ENCODE assay signal across 17 cellular contexts in the genomic region with DNA sequence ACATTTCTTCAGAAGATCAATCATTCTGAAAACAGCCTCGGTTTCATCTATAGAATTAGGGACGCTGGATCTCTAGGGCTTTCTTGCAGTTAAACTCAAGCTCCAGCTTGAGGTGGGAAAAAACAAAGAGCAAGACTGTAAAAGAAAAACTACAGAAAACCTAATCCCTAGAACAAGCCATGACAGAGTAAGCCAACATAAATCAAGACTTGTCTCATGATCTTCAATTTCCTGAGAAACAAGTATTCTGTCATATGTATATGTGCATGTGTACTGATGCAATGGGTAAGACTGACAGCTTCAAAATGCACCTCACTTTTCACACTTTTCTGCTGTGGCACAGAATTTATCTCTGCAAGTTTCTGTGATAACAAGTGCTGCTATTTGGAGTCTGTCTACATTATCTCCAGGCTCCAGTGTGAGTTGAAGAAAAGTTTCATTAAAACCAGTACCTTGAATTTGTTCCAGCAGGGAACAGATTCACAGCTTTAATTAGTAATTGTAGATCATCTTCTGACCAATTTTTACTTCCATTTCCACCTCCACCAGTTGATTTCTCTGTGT. TPM values are rescaled to one million over a fixed set of nuclear protein-coding genes. Genes with fewer than 3 reads are reported as not detected.
A peak's percentile ranks its signal among the peaks of the same experiment; 100 is the strongest.
DNase-seq lines count a peak whose midpoint lies in the region; ATAC-seq, FAIRE-seq and TF ChIP-seq lines count a peak whose summit lies in the region.
"Had no signal": no experiment of that assay in that cellular context is flagged by ENCODE, and none has a peak within 500 bp of the region (broad histone marks: within the 10 kb centered on the region; RNA-seq: fewer than 3 reads in every experiment).

No MANE protein-coding gene starts in this region.

- CTCF ChIA-PET in activated naive CD4-positive, alpha-beta T cell treated with anti-CD3 and anti-CD28 coated beads, Interleukin-2, amount 10 ng/mL, durations not matched to agents 7 days and 5 days (lab: Charles Lee): no interaction called here
- CTCF ChIA-PET in activated CD8-positive, alpha-beta T cell treated with anti-CD3 and anti-CD28 coated beads for 36 hours (lab: Charles Lee): interaction anchor here (1.3 to 2.2 kb wide), 4 partner anchors 10 to 27 kb away, joined by 3 to 12 read pairs (median 4); no protein-coding TSS in a partner anchor
- CTCF ChIA-PET in RWPE1 (lab: Yijun Ruan, JAX): interaction anchor here (0.6 kb wide), 1 partner anchor 18 kb away, joined by 3 read pairs; no protein-coding TSS in a partner anchor

- H3K9me2 ChIP-seq in MM.1S (replicated peaks; ENCODE audit: insufficient read depth, low read length): no peaks in the 10 kb centered on the region

- H3K4me3 Mint-ChIP-seq in activated naive CD4-positive, alpha-beta T cell treated with anti-CD3 and anti-CD28 coated beads, Interleukin-2, amount 50 U/mL, for 24 hours: no peak overlapping the region
- H3K4me3 Mint-ChIP-seq in activated naive CD4-positive, alpha-beta T cell treated with anti-CD3 and anti-CD28 coated beads, Interleukin-2, amount 10 ng/mL, durations not matched to agents 7 days and 5 days: no peak overlapping the region
- no peak overlapping the region for H3K4me3 Mint-ChIP-seq in activated CD8-positive, alpha-beta T cell treated with anti-CD3 and anti-CD28 coated beads for 36 hours
- no peak overlapping the region for H3K4me3 Mint-ChIP-seq in immature natural killer cell
- H3K4me3 Mint-ChIP-seq: CD4-positive, alpha-beta T cell; GM23338 had no signal

- H4K20me1 ChIP-seq in MM.1S (ENCODE audit: insufficient read depth, low read length): no peaks in the 10 kb centered on the region

- no peaks in the 10 kb centered on the region for H3K9me3 ChIP-seq in MM.1S (replicated peaks; ENCODE audit: insufficient read depth, low read length)
- H3K9me3 ChIP-seq: A549 had no signal

- H3K79me2 ChIP-seq in MM.1S (ENCODE audit: low read length): peaks cover 15% of the 10 kb centered on the region; the same call in 1 of the 2 replicates

- H3K27me3 Mint-ChIP-seq in activated naive CD4-positive, alpha-beta T cell treated with anti-CD3 and anti-CD28 coated beads, Interleukin-2, amount 50 U/mL, for 24 hours: no peaks in the 10 kb centered on the region
- H3K27me3 Mint-ChIP-seq in activated naive CD4-positive, alpha-beta T cell treated with anti-CD3 and anti-CD28 coated beads, Interleukin-2, amount 10 ng/mL, durations not matched to agents 7 days and 5 days: no peaks in the 10 kb centered on the region
- no peaks in the 10 kb centered on the region for H3K27me3 Mint-ChIP-seq in activated CD8-positive, alpha-beta T cell treated with anti-CD3 and anti-CD28 coated beads for 36 hours
- H3K27me3 Mint-ChIP-seq in immature natural killer cell (ENCODE audit: low read depth in 3 of 3): no peaks in the 10 kb centered on the region
- H3K27me3 Mint-ChIP-seq: CD4-positive, alpha-beta T cell had no signal

- no peak for ATAC-seq in activated CD8-positive, alpha-beta T cell treated with anti-CD3 and anti-CD28 coated beads for 36 hours
- no peak for ATAC-seq in GM19463 (IDR thresholded peaks at IDR 0.05; ENCODE audit: unreplicated experiment)
- ATAC-seq: GM23338 had no signal

- H3K36me3 ChIP-seq in MM.1S (replicated peaks; ENCODE audit: insufficient read depth, low read length): peaks cover 34% of the 10 kb centered on the region

- POLR2A ChIA-PET in activated CD8-positive, alpha-beta T cell treated with anti-CD3 and anti-CD28 coated beads for 36 hours (lab: Charles Lee): interaction anchor here (0.8 to 1.9 kb wide), 6 partner anchors 10 to 24 kb away, joined by 4 to 8 read pairs (median 4); partner anchors contain the start of gene PMPCB
- POLR2A ChIA-PET in RWPE1 (lab: Yijun Ruan, JAX; ENCODE audit: low non-redundant PET): no interaction called here

- H3K36me3 Mint-ChIP-seq in activated naive CD4-positive, alpha-beta T cell treated with anti-CD3 and anti-CD28 coated beads, Interleukin-2, amount 50 U/mL, for 24 hours: peaks cover 17% of the 10 kb centered on the region
- H3K36me3 Mint-ChIP-seq in activated naive CD4-positive, alpha-beta T cell treated with anti-CD3 and anti-CD28 coated beads, Interleukin-2, amount 10 ng/mL, durations not matched to agents 7 days and 5 days: peaks cover 61% of the 10 kb centered on the region
- peaks cover 60% of the 10 kb centered on the region for H3K36me3 Mint-ChIP-seq in activated CD8-positive, alpha-beta T cell treated with anti-CD3 and anti-CD28 coated beads for 36 hours (ENCODE audit: low read depth)
- peaks cover 19 to 62% (median 28%) of the 10 kb centered on the region in 3 donors for H3K36me3 Mint-ChIP-seq in immature natural killer cell

- no peak overlapping the region for H3K4me3 ChIP-seq in MM.1S (ENCODE audit: low read length)
- H3K4me3 ChIP-seq: A549, GM23338 had no signal

- H3K4me1 ChIP-seq in MM.1S (ENCODE audit: low read length): no peaks in the 10 kb centered on the region
- H3K4me1 ChIP-seq: A549 had no signal

- no peak for TF ChIP-seq CTCF in activated CD8-positive, alpha-beta T cell treated with anti-CD3 and anti-CD28 coated beads for 36 hours (IDR thresholded peaks at IDR 0.05)
- TF ChIP-seq CTCF in RWPE1 (conservative IDR thresholded peaks at IDR 0.05; ENCODE audit: low read depth) (no peak), MM.1S (IDR thresholded peaks at IDR 0.05; ENCODE audit: low read length) (no peak)

- DNase-seq in activated naive CD4-positive, alpha-beta T cell treated with anti-CD3 and anti-CD28 coated beads, Interleukin-2, amount 10 ng/mL, durations not matched to agents 7 days and 5 days: no peak
- no peak for DNase-seq in GM12891 (ENCODE audit: insufficient read length, low spot score)
- no peak for DNase-seq in activated CD8-positive, alpha-beta T cell treated with anti-CD3 and anti-CD28 coated beads for 36 hours
- DNase-seq in immature natural killer cell: no peak
- DNase-seq in RWPE1 (ENCODE audit: low spot score): no peak
- DNase-seq in MM.1S: no peak
- DNase-seq: CD4-positive, alpha-beta T cell; DND-41; GDM1; IMR-90; NCI-H1436 treated with DMSO at 0.1 percent for 48 hours; NCI-H2081; NCI-H524 had no signal

- peak; percentile 57 for FAIRE-seq in GM12891 (lab: Jason Lieb, UNC)
- FAIRE-seq: A549 had no signal

- H3K27me3 ChIP-seq in MM.1S (replicated peaks; ENCODE audit: insufficient read depth, low read length): no peaks in the 10 kb centered on the region

- 0 out of 2 replicates have a peak, but pooled peaks cover 4% of the 10 kb centered on the region for H3F3A ChIP-seq in MM.1S (ENCODE audit: insufficient read depth, low read length)

- H3K4me2 ChIP-seq in MM.1S (ENCODE audit: low read depth, low read length): no peak overlapping the region
- H3K4me2 ChIP-seq: A549, GM23338 had no signal

- intact Hi-C loops in activated CD8-positive, alpha-beta T cell treated with anti-CD3 and anti-CD28 coated beads for 36 hours (cut with micrococcal nuclease): no loop called here

- H3K27ac Mint-ChIP-seq in activated naive CD4-positive, alpha-beta T cell treated with anti-CD3 and anti-CD28 coated beads, Interleukin-2, amount 50 U/mL, for 24 hours: peak overlapping the region; percentile 70
- no peak overlapping the region for H3K27ac Mint-ChIP-seq in activated naive CD4-positive, alpha-beta T cell treated with anti-CD3 and anti-CD28 coated beads, Interleukin-2, amount 10 ng/mL, durations not matched to agents 7 days and 5 days
- peak overlapping the region; percentile 52 for H3K27ac Mint-ChIP-seq in activated CD8-positive, alpha-beta T cell treated with anti-CD3 and anti-CD28 coated beads for 36 hours
- peak overlapping the region in 4 of 6 donors; percentile 3 to 73 (median 40) for H3K27ac Mint-ChIP-seq in immature natural killer cell
- H3K27ac Mint-ChIP-seq: CD4-positive, alpha-beta T cell; GM23338 had no signal

- no peaks in the 10 kb centered on the region for H3K9me3 Mint-ChIP-seq in activated naive CD4-positive, alpha-beta T cell treated with anti-CD3 and anti-CD28 coated beads, Interleukin-2, amount 50 U/mL, for 24 hours
- no peaks in the 10 kb centered on the region for H3K9me3 Mint-ChIP-seq in activated naive CD4-positive, alpha-beta T cell treated with anti-CD3 and anti-CD28 coated beads, Interleukin-2, amount 10 ng/mL, durations not matched to agents 7 days and 5 days
- H3K9me3 Mint-ChIP-seq in activated CD8-positive, alpha-beta T cell treated with anti-CD3 and anti-CD28 coated beads for 36 hours: no peaks in the 10 kb centered on the region
- H3K9me3 Mint-ChIP-seq in immature natural killer cell: no peaks in the 10 kb centered on the region
- H3K9me3 Mint-ChIP-seq: CD4-positive, alpha-beta T cell; GM23338 had no signal

- no peak for TF ChIP-seq POLR2A in GM12891 (IDR thresholded peaks at IDR 0.05; ENCODE audit: low read depth, low read length)

- H3K27ac ChIP-seq in RWPE1 (no peak overlapping the region), MM.1S (ENCODE audit: low read length) (no peak overlapping the region)
- H3K27ac ChIP-seq: A549 had no signal

- peaks cover 8% of the 10 kb centered on the region for H3K4me1 Mint-ChIP-seq in activated naive CD4-positive, alpha-beta T cell treated with anti-CD3 and anti-CD28 coated beads, Interleukin-2, amount 50 U/mL, for 24 hours
- peaks cover 4% of the 10 kb centered on the region for H3K4me1 Mint-ChIP-seq in activated naive CD4-positive, alpha-beta T cell treated with anti-CD3 and anti-CD28 coated beads, Interleukin-2, amount 10 ng/mL, durations not matched to agents 7 days and 5 days
- peaks cover 4% of the 10 kb centered on the region for H3K4me1 Mint-ChIP-seq in activated CD8-positive, alpha-beta T cell treated with anti-CD3 and anti-CD28 coated beads for 36 hours (ENCODE audit: low read depth)
- H3K4me1 Mint-ChIP-seq in immature natural killer cell: peaks cover 0 to 5% of the 10 kb centered on the region in 2 donors
- H3K4me1 Mint-ChIP-seq: GM23338 had no signal

- H2AFZ ChIP-seq in MM.1S (ENCODE audit: low read length): no peak overlapping the region
- H2AFZ ChIP-seq: GM23338 had no signal

- H3K9ac ChIP-seq in MM.1S (ENCODE audit: low read length): no peak overlapping the region

TF ChIP-seq in GM12891, 5 proteins besides CTCF, POLR2A, EP300 and RAD21:
- TF ChIP-seq POU2F2 (IDR thresholded peaks at IDR 0.05; ENCODE audit: low read depth, low read length): no peak
- TF ChIP-seq SPI1 (IDR thresholded peaks at IDR 0.05; ENCODE audit: low read depth, low read length): no peak
- TF ChIP-seq PAX5 (IDR thresholded peaks at IDR 0.05; ENCODE audit: insufficient read depth, low read length, severe bottlenecking): no peak
- TF ChIP-seq TAF1 (IDR thresholded peaks at IDR 0.05; ENCODE audit: low read depth, low read length): no peak
- TF ChIP-seq POLR2AphosphoS5 (IDR thresholded peaks at IDR 0.05; ENCODE audit: low read depth, low read length): no peak

RNA-seq across cellular contexts. Expression of gene PMPCB, which starts 19.2 kb away (rescaled TPM):
- 95.8 TPM for polyA plus RNA-seq in GM12891 (2012; ENCODE audit: low read depth, missing spikeins)
- total RNA-seq in activated CD8-positive, alpha-beta T cell treated with anti-CD3 and anti-CD28 coated beads for 36 hours: 10 to 100 TPM; 80.5 to 89.3 TPM
- 10 to 100 TPM; 43.0 to 60.7 (median 54.8) TPM for polyA plus RNA-seq in immature natural killer cell

RNA-seq across cellular contexts. Expression of gene DNAJC2, which starts 28.1 kb away (rescaled TPM):
- 27.8 TPM for polyA plus RNA-seq in GM12891 (2012; ENCODE audit: low read depth, missing spikeins)
- total RNA-seq in activated CD8-positive, alpha-beta T cell treated with anti-CD3 and anti-CD28 coated beads for 36 hours: 10 to 100 TPM; 45.8 to 48.9 TPM
- 10 to 100 TPM in 2 of 3 donors, 1 to 10 TPM in 1; 6.8 to 23.2 (median 15.1) TPM for polyA plus RNA-seq in immature natural killer cell

RNA-seq across cellular contexts. Expression of gene PSMC2, which starts 31.0 kb away (rescaled TPM):
- polyA plus RNA-seq in GM12891 (2012; ENCODE audit: low read depth, missing spikeins): 152 TPM
- 100 to 1,000 TPM; 132 to 137 TPM for total RNA-seq in activated CD8-positive, alpha-beta T cell treated with anti-CD3 and anti-CD28 coated beads for 36 hours
- polyA plus RNA-seq in immature natural killer cell: 100 to 1,000 TPM; 115 to 185 (median 126) TPM
